Comparison of ENCODE assay signal across 1 cellular context in the genomic region with DNA sequence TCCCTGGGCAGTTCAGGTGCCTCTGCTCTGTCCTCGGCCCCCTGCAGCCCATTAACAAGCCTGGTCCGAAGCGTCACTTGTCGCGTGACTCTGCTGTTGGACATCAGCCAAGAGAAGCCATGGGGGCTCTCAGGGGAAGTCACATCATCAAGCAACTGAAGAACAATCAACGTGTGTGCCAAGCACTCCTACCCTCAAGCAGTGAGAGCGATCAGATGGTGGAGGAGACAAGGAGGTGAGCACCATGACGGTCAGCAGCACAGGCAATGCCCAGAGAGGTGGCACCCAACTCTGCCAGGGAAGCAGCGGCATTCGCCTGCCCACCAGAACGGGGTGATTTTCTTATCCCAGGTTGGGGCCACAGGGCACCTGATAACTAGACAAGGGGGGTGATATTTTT.
TF ChIP-seq lines count a peak whose summit lies in the region.

No MANE protein-coding gene starts in this region.

TF ChIP-seq in GM23338, 12 proteins besides CTCF, POLR2A, EP300 and RAD21 (continued from another document):
- TF ChIP-seq, protein P1, sequence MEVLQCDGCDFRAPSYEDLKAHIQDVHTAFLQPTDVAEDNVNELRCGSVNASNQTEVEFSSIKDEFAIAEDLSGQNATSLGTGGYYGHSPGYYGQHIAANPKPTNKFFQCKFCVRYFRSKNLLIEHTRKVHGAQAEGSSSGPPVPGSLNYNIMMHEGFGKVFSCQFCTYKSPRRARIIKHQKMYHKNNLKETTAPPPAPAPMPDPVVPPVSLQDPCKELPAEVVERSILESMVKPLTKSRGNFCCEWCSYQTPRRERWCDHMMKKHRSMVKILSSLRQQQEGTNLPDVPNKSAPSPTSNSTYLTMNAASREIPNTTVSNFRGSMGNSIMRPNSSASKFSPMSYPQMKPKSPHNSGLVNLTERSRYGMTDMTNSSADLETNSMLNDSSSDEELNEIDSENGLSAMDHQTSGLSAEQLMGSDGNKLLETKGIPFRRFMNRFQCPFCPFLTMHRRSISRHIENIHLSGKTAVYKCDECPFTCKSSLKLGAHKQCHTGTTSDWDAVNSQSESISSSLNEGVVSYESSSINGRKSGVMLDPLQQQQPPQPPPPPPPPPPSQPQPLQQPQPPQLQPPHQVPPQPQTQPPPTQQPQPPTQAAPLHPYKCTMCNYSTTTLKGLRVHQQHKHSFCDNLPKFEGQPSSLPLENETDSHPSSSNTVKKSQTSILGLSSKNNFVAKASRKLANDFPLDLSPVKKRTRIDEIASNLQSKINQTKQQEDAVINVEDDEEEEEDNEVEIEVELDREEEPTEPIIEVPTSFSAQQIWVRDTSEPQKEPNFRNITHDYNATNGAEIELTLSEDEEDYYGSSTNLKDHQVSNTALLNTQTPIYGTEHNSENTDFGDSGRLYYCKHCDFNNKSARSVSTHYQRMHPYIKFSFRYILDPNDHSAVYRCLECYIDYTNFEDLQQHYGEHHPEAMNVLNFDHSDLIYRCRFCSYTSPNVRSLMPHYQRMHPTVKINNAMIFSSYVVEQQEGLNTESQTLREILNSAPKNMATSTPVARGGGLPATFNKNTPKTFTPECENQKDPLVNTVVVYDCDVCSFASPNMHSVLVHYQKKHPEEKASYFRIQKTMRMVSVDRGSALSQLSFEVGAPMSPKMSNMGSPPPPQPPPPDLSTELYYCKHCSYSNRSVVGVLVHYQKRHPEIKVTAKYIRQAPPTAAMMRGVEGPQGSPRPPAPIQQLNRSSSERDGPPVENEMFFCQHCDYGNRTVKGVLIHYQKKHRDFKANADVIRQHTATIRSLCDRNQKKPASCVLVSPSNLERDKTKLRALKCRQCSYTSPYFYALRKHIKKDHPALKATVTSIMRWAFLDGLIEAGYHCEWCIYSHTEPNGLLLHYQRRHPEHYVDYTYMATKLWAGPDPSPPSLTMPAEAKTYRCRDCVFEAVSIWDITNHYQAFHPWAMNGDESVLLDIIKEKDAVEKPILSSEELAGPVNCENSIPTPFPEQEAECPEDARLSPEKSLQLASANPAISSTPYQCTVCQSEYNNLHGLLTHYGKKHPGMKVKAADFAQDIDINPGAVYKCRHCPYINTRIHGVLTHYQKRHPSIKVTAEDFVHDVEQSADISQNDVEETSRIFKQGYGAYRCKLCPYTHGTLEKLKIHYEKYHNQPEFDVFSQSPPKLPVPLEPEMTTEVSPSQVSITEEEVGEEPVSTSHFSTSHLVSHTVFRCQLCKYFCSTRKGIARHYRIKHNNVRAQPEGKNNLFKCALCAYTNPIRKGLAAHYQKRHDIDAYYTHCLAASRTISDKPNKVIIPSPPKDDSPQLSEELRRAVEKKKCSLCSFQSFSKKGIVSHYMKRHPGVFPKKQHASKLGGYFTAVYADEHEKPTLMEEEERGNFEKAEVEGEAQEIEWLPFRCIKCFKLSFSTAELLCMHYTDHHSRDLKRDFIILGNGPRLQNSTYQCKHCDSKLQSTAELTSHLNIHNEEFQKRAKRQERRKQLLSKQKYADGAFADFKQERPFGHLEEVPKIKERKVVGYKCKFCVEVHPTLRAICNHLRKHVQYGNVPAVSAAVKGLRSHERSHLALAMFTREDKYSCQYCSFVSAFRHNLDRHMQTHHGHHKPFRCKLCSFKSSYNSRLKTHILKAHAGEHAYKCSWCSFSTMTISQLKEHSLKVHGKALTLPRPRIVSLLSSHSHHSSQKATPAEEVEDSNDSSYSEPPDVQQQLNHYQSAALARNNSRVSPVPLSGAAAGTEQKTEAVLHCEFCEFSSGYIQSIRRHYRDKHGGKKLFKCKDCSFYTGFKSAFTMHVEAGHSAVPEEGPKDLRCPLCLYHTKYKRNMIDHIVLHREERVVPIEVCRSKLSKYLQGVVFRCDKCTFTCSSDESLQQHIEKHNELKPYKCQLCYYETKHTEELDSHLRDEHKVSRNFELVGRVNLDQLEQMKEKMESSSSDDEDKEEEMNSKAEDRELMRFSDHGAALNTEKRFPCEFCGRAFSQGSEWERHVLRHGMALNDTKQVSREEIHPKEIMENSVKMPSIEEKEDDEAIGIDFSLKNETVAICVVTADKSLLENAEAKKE (CRISPR knock-in tag; IDR thresholded peaks at IDR 0.05): no peak
TF ChIP-seq in GM23338: peak in this region for 0.
